Comparison of ENCODE assay signal across 13 cellular contexts in the genomic region with DNA sequence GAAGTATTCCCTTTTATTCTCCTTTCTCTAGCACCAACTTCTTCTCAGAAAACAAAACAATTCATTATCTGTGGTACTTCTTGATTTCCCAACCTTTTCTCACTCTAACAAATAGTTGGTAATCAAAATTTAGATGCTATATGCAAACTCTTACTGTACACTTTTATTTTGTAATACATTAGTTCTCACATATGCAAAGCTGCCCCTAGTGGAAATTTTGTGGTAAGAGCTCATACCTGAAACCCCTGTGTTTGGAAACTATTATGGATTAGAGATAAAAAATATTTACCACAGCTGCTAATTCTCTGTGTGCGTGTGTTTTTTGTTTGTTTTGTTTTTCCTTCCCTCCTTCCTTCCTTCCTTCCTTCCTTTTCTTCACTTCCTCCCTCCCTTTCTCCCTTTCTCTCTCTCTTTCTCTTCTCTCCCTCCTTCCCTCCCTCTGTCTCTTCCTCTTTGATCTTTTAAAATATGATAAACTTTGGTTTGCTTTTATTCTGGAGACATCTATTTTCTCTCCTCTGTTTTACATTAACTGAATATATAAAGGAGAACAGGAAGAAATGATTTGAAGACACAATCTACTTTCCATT.
DNase-seq lines count a peak whose midpoint lies in the region; ATAC-seq and TF ChIP-seq lines count a peak whose summit lies in the region.
"Had no signal": no experiment of that assay in that cellular context is flagged by ENCODE, and none has a peak within 500 bp of the region (broad histone marks: within the 10 kb centered on the region; RNA-seq: fewer than 3 reads in every experiment).

No MANE protein-coding gene starts in this region.

- H3K36me3 ChIP-seq in HCT116 (ENCODE audit: control insufficient read depth in 1 of 2, insufficient read depth in 2 of 2, low read length in 2 of 2), result no peaks in the 10 kb centered on the region
- no peaks in the 10 kb centered on the region for H3K36me3 ChIP-seq in PC-9 (ENCODE audit: low read depth)
- no peaks in the 10 kb centered on the region for H3K36me3 ChIP-seq in spleen

- TF ChIP-seq RAD21 in HCT116 (IDR thresholded peaks at IDR 0.05; ENCODE audit: low read depth), result no peak

- H4K20me1 ChIP-seq in HCT116 (ENCODE audit: insufficient read depth), result no peaks in the 10 kb centered on the region
- H4K20me1 ChIP-seq in PC-9 (ENCODE audit: insufficient read depth), result no peaks in the 10 kb centered on the region

- CTCF ChIA-PET in HCT116 (lab: Charles Lee) (interaction anchor here (0.8 to 1.0 kb wide), 3 partner anchors 11 to 39 kb away, joined by 3 to 4 read pairs (median 3); no protein-coding TSS in a partner anchor), PC-9 (lab: Charles Lee) (interaction anchor here (1.1 kb wide), 1 partner anchor 537 kb away, joined by 3 read pairs; a partner anchor contains a TSS)

- intact Hi-C loops in HCT116 (cut with micrococcal nuclease), result no loop called here
- intact Hi-C loops in PC-9 (cut with micrococcal nuclease; ENCODE audit: unreplicated experiment), result no loop called here
- intact Hi-C loops in spleen (cut with DNase I; ENCODE audit: low total_unique reads), result no loop called here

- H3K9me2 ChIP-seq in HCT116 (ENCODE audit: insufficient read depth) (no peaks in the 10 kb centered on the region), PC-9 (ENCODE audit: insufficient read depth) (no peaks in the 10 kb centered on the region)

- RAD21 ChIA-PET in HCT116 (lab: Charles Lee; ENCODE audit: low non-redundant PET in 1 of 2, low total read pairs in 2 of 2, uncharacterized antibody in 2 of 2, unreplicated experiment in 2 of 2), result no interaction called here

- H3K36me3 Mint-ChIP-seq in endothelial cell (ENCODE audit: low read depth, unreplicated experiment), result no peaks in the 10 kb centered on the region
- H3K36me3 Mint-ChIP-seq: natural killer cell treated with Interleukin-12 subunit alpha and Interleukin-12 subunit beta and Interleukin-15 and Interleukin-18, amount 100 ng/mL, for 72 hours had no signal

- no peak overlapping the region for H3K9ac ChIP-seq in HCT116 (ENCODE audit: low read length)

- H3K4me1 ChIP-seq in HCT116 (ENCODE audit: control insufficient read depth in 1 of 2, insufficient read depth in 2 of 2, low read length in 2 of 2) (no peaks in the 10 kb centered on the region), PC-9 (replicated peaks; ENCODE audit: insufficient read depth) (no peaks in the 10 kb centered on the region), spleen (no peaks in the 10 kb centered on the region)

- TF ChIP-seq POLR2A in HCT116 (IDR thresholded peaks at IDR 0.05; ENCODE audit: borderline replicate concordance, extremely low read depth, insufficient read depth, insufficient read length) (no peak), spleen (IDR thresholded peaks at IDR 0.05) (no peak)

- no peak overlapping the region for H3K4me3 Mint-ChIP-seq in endothelial cell (ENCODE audit: unreplicated experiment)
- H3K4me3 Mint-ChIP-seq: natural killer cell treated with Interleukin-12 subunit alpha and Interleukin-12 subunit beta and Interleukin-15 and Interleukin-18, amount 100 ng/mL, for 72 hours had no signal

- 22 to 34% (median 30%) methylated on average over 1 of the region's 1 CpG for WGBS in spleen, 5 donors

- H3K4me3 ChIP-seq in HCT116 (replicated peaks in 1 of 2; ENCODE audit: low read depth in 1 of 2, low read length in 2 of 2) (no peak overlapping the region), PC-9 (no peak overlapping the region), spleen (no peak overlapping the region)

- H3K79me2 ChIP-seq in HCT116 (ENCODE audit: insufficient read depth, low read length), result no peaks in the 10 kb centered on the region
- H3K79me2 ChIP-seq in PC-9 (ENCODE audit: low read depth), result no peaks in the 10 kb centered on the region

- H3K9me3 Mint-ChIP-seq in endothelial cell (ENCODE audit: unreplicated experiment), result no peaks in the 10 kb centered on the region

- H3K27me3 Mint-ChIP-seq in endothelial cell (ENCODE audit: unreplicated experiment), result no peaks in the 10 kb centered on the region
- H3K27me3 Mint-ChIP-seq: natural killer cell treated with Interleukin-12 subunit alpha and Interleukin-12 subunit beta and Interleukin-15 and Interleukin-18, amount 100 ng/mL, for 72 hours had no signal

- peak in 2 of 3 experiments; percentile 34 to 48; a peak in 3 of 6 replicates for TF ChIP-seq CTCF in HCT116 (IDR thresholded peaks at IDR 0.05 in 2 of 3, conservative IDR thresholded peaks at IDR 0.05 in 1 of 3; ENCODE audit: borderline replicate concordance in 1 of 3, insufficient read depth in 1 of 3, low read depth in 2 of 3, low read length in 2 of 3)
- TF ChIP-seq CTCF in PC-9 (conservative IDR thresholded peaks at IDR 0.05), result peak; percentile 55
- peak; percentile 59 for TF ChIP-seq CTCF in endothelial cell (IDR thresholded peaks at IDR 0.05; ENCODE audit: unreplicated experiment)
- no peak for TF ChIP-seq CTCF in spleen (IDR thresholded peaks at IDR 0.05 in 8 of 11, conservative IDR thresholded peaks at IDR 0.05 in 3 of 11)

- no peaks in the 10 kb centered on the region for H3K27me3 ChIP-seq in HCT116 (ENCODE audit: insufficient read depth, low read length)
- no peaks in the 10 kb centered on the region for H3K27me3 ChIP-seq in PC-9 (ENCODE audit: insufficient read depth, low read depth)
- H3K27me3 ChIP-seq in spleen (replicated peaks in 1 of 7), result no peaks in the 10 kb centered on the region

- H3K27ac ChIP-seq in HCT116 (ENCODE audit: low read depth, low read length), result no peak overlapping the region
- no peak overlapping the region for H3K27ac ChIP-seq in PC-9
- H3K27ac ChIP-seq in spleen, result no peak overlapping the region

- H3K9me3 ChIP-seq in HCT116 (ENCODE audit: control insufficient read depth in 1 of 2, insufficient read depth in 1 of 2, low read depth in 1 of 2, low read length in 2 of 2) (no peaks in the 10 kb centered on the region), PC-9 (ENCODE audit: insufficient read depth, low read depth) (no peaks in the 10 kb centered on the region), spleen (peaks cover 0 to 5% (median 0%) of the 10 kb centered on the region in 8 donors)

- peak; percentile 10 for DNase-seq in A172 (ENCODE audit: low spot score)
- no peak for DNase-seq in HCT116 (ENCODE audit: low read depth, low spot score)
- no peak for DNase-seq in PC-9
- no peak for DNase-seq in endothelial cell (ENCODE audit: low spot score)
- DNase-seq in spleen, result no peak
- no peak for DNase-seq in activated T-cell treated with anti-CD3 and anti-CD28 coated beads for 4 hours
- DNase-seq: activated CD4-positive, alpha-beta T cell treated with anti-CD3 and anti-CD28 coated beads, Interleukin-2, amount 50 U/mL, for 48 hours; aorta; hippocampal formation; NCI-H446 had no signal

- peaks cover 19% of the 10 kb centered on the region for H3K4me1 Mint-ChIP-seq in endothelial cell (ENCODE audit: unreplicated experiment)

- ATAC-seq in HCT116 (no peak), GM18511 (IDR thresholded peaks at IDR 0.05; ENCODE audit: unreplicated experiment) (no peak), HG03196 (IDR thresholded peaks at IDR 0.05; ENCODE audit: unreplicated experiment) (no peak)
- ATAC-seq: natural killer cell treated with Interleukin-12 subunit alpha and Interleukin-12 subunit beta and Interleukin-15 and Interleukin-18, amount 100 ng/mL, for 72 hours had no signal

- POLR2A ChIA-PET in HCT116 (lab: Charles Lee) (no interaction called here), PC-9 (lab: Charles Lee; ENCODE audit: unreplicated experiment) (interaction anchor here (0.6 kb wide), 1 partner anchor 538 kb away, joined by 3 read pairs; a partner anchor contains a TSS)

- BruUV-seq in HCT116 (replicated peaks; lab: Mats Ljungman, UMichigan), result no TSS peak
- BruUV-seq in PC-9 (replicated peaks; lab: Mats Ljungman, UMichigan), result no TSS peak

- no peak overlapping the region for H3K27ac Mint-ChIP-seq in endothelial cell (ENCODE audit: unreplicated experiment)
- H3K27ac Mint-ChIP-seq: natural killer cell treated with Interleukin-12 subunit alpha and Interleukin-12 subunit beta and Interleukin-15 and Interleukin-18, amount 100 ng/mL, for 72 hours had no signal

- H3F3A ChIP-seq in PC-9 (ENCODE audit: insufficient read depth, low read depth), result no peaks in the 10 kb centered on the region

- H2AFZ ChIP-seq in HCT116 (ENCODE audit: low read depth, low read length, poor library complexity, severe bottlenecking) (no peak overlapping the region), PC-9 (no peak overlapping the region)

- no peak overlapping the region for H3K4me2 ChIP-seq in HCT116 (ENCODE audit: low read length)
- H3K4me2 ChIP-seq in PC-9, result no peak overlapping the region

TF ChIP-seq in HCT116, 20 proteins besides CTCF, POLR2A, EP300 and RAD21:
- TF ChIP-seq ZFX (IDR thresholded peaks at IDR 0.05) (no peak), YY1 (IDR thresholded peaks at IDR 0.05; ENCODE audit: extremely low read depth, insufficient replicate concordance, low read depth, low read length) (no peak), POLR2AphosphoS5 (IDR thresholded peaks at IDR 0.05; ENCODE audit: low read depth, low read length) (no peak), ELF1 (IDR thresholded peaks at IDR 0.05; ENCODE audit: borderline replicate concordance, low read depth) (no peak)
- TF ChIP-seq, protein P1, sequence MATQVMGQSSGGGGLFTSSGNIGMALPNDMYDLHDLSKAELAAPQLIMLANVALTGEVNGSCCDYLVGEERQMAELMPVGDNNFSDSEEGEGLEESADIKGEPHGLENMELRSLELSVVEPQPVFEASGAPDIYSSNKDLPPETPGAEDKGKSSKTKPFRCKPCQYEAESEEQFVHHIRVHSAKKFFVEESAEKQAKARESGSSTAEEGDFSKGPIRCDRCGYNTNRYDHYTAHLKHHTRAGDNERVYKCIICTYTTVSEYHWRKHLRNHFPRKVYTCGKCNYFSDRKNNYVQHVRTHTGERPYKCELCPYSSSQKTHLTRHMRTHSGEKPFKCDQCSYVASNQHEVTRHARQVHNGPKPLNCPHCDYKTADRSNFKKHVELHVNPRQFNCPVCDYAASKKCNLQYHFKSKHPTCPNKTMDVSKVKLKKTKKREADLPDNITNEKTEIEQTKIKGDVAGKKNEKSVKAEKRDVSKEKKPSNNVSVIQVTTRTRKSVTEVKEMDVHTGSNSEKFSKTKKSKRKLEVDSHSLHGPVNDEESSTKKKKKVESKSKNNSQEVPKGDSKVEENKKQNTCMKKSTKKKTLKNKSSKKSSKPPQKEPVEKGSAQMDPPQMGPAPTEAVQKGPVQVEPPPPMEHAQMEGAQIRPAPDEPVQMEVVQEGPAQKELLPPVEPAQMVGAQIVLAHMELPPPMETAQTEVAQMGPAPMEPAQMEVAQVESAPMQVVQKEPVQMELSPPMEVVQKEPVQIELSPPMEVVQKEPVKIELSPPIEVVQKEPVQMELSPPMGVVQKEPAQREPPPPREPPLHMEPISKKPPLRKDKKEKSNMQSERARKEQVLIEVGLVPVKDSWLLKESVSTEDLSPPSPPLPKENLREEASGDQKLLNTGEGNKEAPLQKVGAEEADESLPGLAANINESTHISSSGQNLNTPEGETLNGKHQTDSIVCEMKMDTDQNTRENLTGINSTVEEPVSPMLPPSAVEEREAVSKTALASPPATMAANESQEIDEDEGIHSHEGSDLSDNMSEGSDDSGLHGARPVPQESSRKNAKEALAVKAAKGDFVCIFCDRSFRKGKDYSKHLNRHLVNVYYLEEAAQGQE (IDR thresholded peaks at IDR 0.05; ENCODE audit: low read depth), result no peak
TF ChIP-seq in HCT116: peak in this region for 0.

Comparison
In these comparisons a context has a peak if more than half of its experiments do, and no peak if none do; other contexts are left out.
1. CTCF ChIP-seq: peak in HCT116 (2 of 3), PC-9 (single experiment) and endothelial cell (single experiment); none in spleen (0 of 11).